Comparison of ENCODE assay signal across 17 cellular contexts in the genomic region with DNA sequence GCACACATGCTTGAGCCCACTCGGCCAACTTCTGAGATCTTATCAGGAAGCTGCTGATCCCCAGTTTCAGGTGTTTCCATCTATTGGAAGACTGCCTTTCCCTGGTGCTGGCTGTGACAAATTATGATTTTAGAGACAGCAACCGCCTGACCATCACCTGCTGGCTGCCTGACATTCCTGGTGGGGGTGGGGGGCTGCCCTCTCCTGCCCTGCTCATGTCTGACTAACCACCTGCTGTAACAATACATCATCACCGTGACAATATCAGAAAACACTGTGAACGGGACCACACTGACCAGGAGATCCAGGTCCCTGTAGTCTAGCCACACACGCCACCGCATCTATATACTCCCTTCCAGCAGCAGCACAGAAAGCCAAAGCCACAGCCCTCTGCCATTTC.
A peak's percentile ranks its signal among the peaks of the same experiment; 100 is the strongest.
DNase-seq lines count a peak whose midpoint lies in the region; ATAC-seq, FAIRE-seq and TF ChIP-seq lines count a peak whose summit lies in the region.
"Had no signal": no experiment of that assay in that cellular context is flagged by ENCODE, and none has a peak within 500 bp of the region (broad histone marks: within the 10 kb centered on the region; RNA-seq: fewer than 3 reads in every experiment).

No MANE protein-coding gene starts in this region.

- peak overlapping the region; percentile 8; the same call in 1 of the 2 replicates for H2AFZ ChIP-seq in GM23338
- H2AFZ ChIP-seq in K562 (ENCODE audit: low read depth, low read length) = peak overlapping the region; percentile 20; the same call in 1 of the 2 replicates
- no peak overlapping the region for H2AFZ ChIP-seq in trophoblast cell (ENCODE audit: insufficient read depth, low read length, poor library complexity)

- H2BK120ac ChIP-seq in trophoblast cell (ENCODE audit: insufficient read depth, low read length, poor library complexity) = no peak overlapping the region

- TF ChIP-seq CTCF in GM23338 (conservative IDR thresholded peaks at IDR 0.05; ENCODE audit: low read depth in 2 of 2) (no peak), K562 (IDR thresholded peaks at IDR 0.05 in 2 of 3, conservative IDR thresholded peaks at IDR 0.05 in 1 of 3; ENCODE audit: insufficient read depth in 2 of 3, low read depth in 1 of 3, low read length in 3 of 3) (no peak)

- H3K4me1 ChIP-seq in GM23338 (ENCODE audit: insufficient read depth) (peaks cover 15% of the 10 kb centered on the region), K562 (replicated peaks in 1 of 2; ENCODE audit: control insufficient read depth in 2 of 2, insufficient read depth in 2 of 2, low read length in 2 of 2) (no peaks in the 10 kb centered on the region), trophoblast cell (ENCODE audit: control insufficient read depth in 1 of 2, insufficient read depth in 2 of 2, low read length in 2 of 2) (peaks cover 2% of the 10 kb centered on the region in 2 experiments)
- H3K4me1 ChIP-seq: BLaER1 had no signal

- no peak for TF ChIP-seq EP300 in K562 (IDR thresholded peaks at IDR 0.05; ENCODE audit: low read length)

- H3K27ac ChIP-seq in GM23338 (ENCODE audit: low read depth) (no peak overlapping the region), K562 (ENCODE audit: extremely low read depth, low read depth, low read length) (no peak overlapping the region), trophoblast cell (ENCODE audit: low read depth, low read length) (no peak overlapping the region)
- H3K27ac ChIP-seq: BLaER1 had no signal

- no peaks in the 10 kb centered on the region for H3K79me1 ChIP-seq in trophoblast cell (ENCODE audit: low read length)

- CTCF ChIA-PET in K562 (lab: Yijun Ruan, JAX; ENCODE audit: low intra/inter-chr PET ratio) = no interaction called here

- no peaks in the 10 kb centered on the region for H3K36me3 ChIP-seq in GM23338 (ENCODE audit: insufficient read depth)
- no peaks in the 10 kb centered on the region for H3K36me3 ChIP-seq in K562 (ENCODE audit: control insufficient read depth, insufficient read depth, low read length)
- no peaks in the 10 kb centered on the region for H3K36me3 ChIP-seq in trophoblast cell (ENCODE audit: control insufficient read depth in 1 of 2, insufficient read depth in 2 of 2, low read length in 2 of 2)
- H3K36me3 ChIP-seq: BLaER1 had no signal

- WGBS in K562 (ENCODE audit: insufficient coverage, low coverage, missing lambda C conversion rate) = 3% methylated on average over 6 of the region's 6 CpGs
- no CpG with 5 or more reads among the region's 6 CpGs for WGBS in trophoblast cell (ENCODE audit: extremely low coverage, insufficient coverage, insufficient read length)

- no peaks in the 10 kb centered on the region for H3K27me3 ChIP-seq in GM23338 (ENCODE audit: insufficient read depth)
- peaks cover 26 to 30% of the 10 kb centered on the region in 2 experiments for H3K27me3 ChIP-seq in K562 (ENCODE audit: control insufficient read depth in 2 of 2, insufficient read depth in 2 of 2, low read length in 2 of 2)
- no peaks in the 10 kb centered on the region for H3K27me3 ChIP-seq in trophoblast cell (ENCODE audit: insufficient read depth, low read length)
- H3K27me3 ChIP-seq: BLaER1 had no signal

- H4K20me1 ChIP-seq in GM23338 (replicated peaks; ENCODE audit: insufficient read depth) = no peaks in the 10 kb centered on the region
- no peaks in the 10 kb centered on the region for H4K20me1 ChIP-seq in K562 (replicated peaks; ENCODE audit: control insufficient read depth, insufficient read depth, low read length)
- H4K20me1 ChIP-seq: BLaER1 had no signal

- H2AK5ac ChIP-seq in trophoblast cell (ENCODE audit: low read length) = no peak overlapping the region

- no peak overlapping the region for H2BK5ac ChIP-seq in trophoblast cell (ENCODE audit: low read depth, low read length, poor library complexity)

- no peak overlapping the region for H3K4me3 Mint-ChIP-seq in GM23338
- H3K4me3 Mint-ChIP-seq in naive thymus-derived CD8-positive, alpha-beta T cell = no peak overlapping the region
- H3K4me3 Mint-ChIP-seq: CD8-positive, alpha-beta memory T cell; HFFc6 had no signal

- no peak for TF ChIP-seq POLR2A in K562 (conservative IDR thresholded peaks at IDR 0.05)

- H3K23ac ChIP-seq in trophoblast cell (ENCODE audit: low read length) = no peak overlapping the region

- peaks cover 2% of the 10 kb centered on the region; the same call in 1 of the 2 replicates for H3K9me2 ChIP-seq in GM23338 (ENCODE audit: insufficient read depth)

- POLR2A ChIA-PET in K562 (lab: Yijun Ruan, JAX) = no interaction called here
- POLR2A ChIA-PET in naive thymus-derived CD8-positive, alpha-beta T cell (lab: Charles Lee) = no interaction called here

- no peaks in the 10 kb centered on the region for H3K9me3 ChIP-seq in K562 (replicated peaks; ENCODE audit: control insufficient read depth, insufficient read depth, low read depth, low read length)
- no peaks in the 10 kb centered on the region for H3K9me3 ChIP-seq in trophoblast cell (ENCODE audit: insufficient read depth, low read depth, low read length)
- H3K9me3 ChIP-seq: BLaER1 had no signal

- no peaks in the 10 kb centered on the region; the same call in 2 of the 3 replicates for H3K9me3 Mint-ChIP-seq in GM23338
- H3K9me3 Mint-ChIP-seq in naive thymus-derived CD8-positive, alpha-beta T cell = no peaks in the 10 kb centered on the region
- H3K9me3 Mint-ChIP-seq: CD8-positive, alpha-beta memory T cell had no signal

- intact Hi-C loops in K562 (cut with micrococcal nuclease) = loop anchor here (10.0 kb wide), 1 partner anchor 367 kb away; no protein-coding TSS in a partner anchor

- peaks cover 4% of the 10 kb centered on the region; the same call in 1 of the 3 replicates for H3K36me3 Mint-ChIP-seq in GM23338 (ENCODE audit: low read depth)
- H3K36me3 Mint-ChIP-seq in naive thymus-derived CD8-positive, alpha-beta T cell = no peaks in the 10 kb centered on the region
- H3K36me3 Mint-ChIP-seq: CD8-positive, alpha-beta memory T cell had no signal

- H3K4me3 ChIP-seq in GM23338 (no peak overlapping the region), K562 (no peak overlapping the region), trophoblast cell (ENCODE audit: low read depth, low read length) (no peak overlapping the region)
- H3K4me3 ChIP-seq: BLaER1 had no signal

- no peak overlapping the region for H4K91ac ChIP-seq in trophoblast cell (ENCODE audit: low read depth, low read length)

- H3F3A ChIP-seq in GM23338 (replicated peaks; ENCODE audit: low read depth) = no peaks in the 10 kb centered on the region

- peaks cover 6% of the 10 kb centered on the region for H3K27me3 Mint-ChIP-seq in GM23338 (ENCODE audit: insufficient read depth, low read depth, poor library complexity)
- peaks cover 8 to 76% (median 32%) of the 10 kb centered on the region in 5 donors for H3K27me3 Mint-ChIP-seq in naive thymus-derived CD8-positive, alpha-beta T cell

- peaks cover 35% of the 10 kb centered on the region for H3K4me1 Mint-ChIP-seq in GM23338
- peaks cover 0 to 4% (median 2%) of the 10 kb centered on the region in 4 donors for H3K4me1 Mint-ChIP-seq in naive thymus-derived CD8-positive, alpha-beta T cell

- no TSS peak for BruUV-seq in K562 (replicated peaks; lab: Mats Ljungman, UMichigan)

- H3K27ac Mint-ChIP-seq in GM23338 = peak overlapping the region; percentile 33; the same call in 1 of the 2 replicates
- peak overlapping the region in 1 of 10 donors; percentile 18 for H3K27ac Mint-ChIP-seq in naive thymus-derived CD8-positive, alpha-beta T cell
- H3K27ac Mint-ChIP-seq: CD8-positive, alpha-beta memory T cell; HFFc6 had no signal

- H3K79me2 ChIP-seq in GM23338 (replicated peaks; ENCODE audit: insufficient read depth) (no peaks in the 10 kb centered on the region), K562 (ENCODE audit: control insufficient read depth, insufficient read depth, low read length) (no peaks in the 10 kb centered on the region), trophoblast cell (ENCODE audit: control insufficient read depth, insufficient read depth, low read length, poor library complexity) (no peaks in the 10 kb centered on the region)

- in situ Hi-C loops in K562 (cut with MboI) = loop anchor here (10.0 kb wide), 1 partner anchor 767 kb away; no protein-coding TSS in a partner anchor

- DNase-seq in GM23338 (ENCODE audit: low spot score) (no peak), K562 (ENCODE audit: extremely low read depth in 1 of 4, low spot score in 3 of 4) (no peak), kidney tubule cell (ENCODE audit: low spot score) (peak; percentile 70), trophoblast cell (peak; percentile 65 to 76), cerebellar nuclear complex (lab: John Stamatoyannopoulos, UW) (no peak), cortex of kidney (lab: John Stamatoyannopoulos, UW) (no peak), NCI-H510A treated with DMSO at 0.1 percent for 48 hours (lab: John Stamatoyannopoulos, UW) (no peak)
- no peak for DNase-seq in naive thymus-derived CD8-positive, alpha-beta T cell
- DNase-seq: 8988T; AML-193; CD8-positive, alpha-beta memory T cell; GF-D8; HCEC 1CT; HFFc6 had no signal

- H3K9me1 ChIP-seq in K562 (ENCODE audit: control insufficient read depth, insufficient read depth, low read length) = no peaks in the 10 kb centered on the region

- FAIRE-seq in K562 (lab: Jason Lieb, UNC) = no peak
- FAIRE-seq: HepG2, HTR-8/SVneo had no signal

- H4K12ac ChIP-seq in trophoblast cell (ENCODE audit: low read depth, low read length) = no peak overlapping the region

- no peak for ATAC-seq in GM23338
- ATAC-seq in K562 = no peak
- no peak for ATAC-seq in naive thymus-derived CD8-positive, alpha-beta T cell
- ATAC-seq: HepG2 had no signal

- H3K4me2 ChIP-seq in GM23338 (no peak overlapping the region), K562 (ENCODE audit: insufficient read depth, low read length) (no peak overlapping the region), trophoblast cell (ENCODE audit: low read length) (no peak overlapping the region)
- H3K4me2 ChIP-seq: BLaER1 had no signal

- H2BK12ac ChIP-seq in trophoblast cell (ENCODE audit: low read length) = no peak overlapping the region

- H3K14ac ChIP-seq in trophoblast cell (ENCODE audit: low read length) = no peak overlapping the region

- H3K18ac ChIP-seq in trophoblast cell (ENCODE audit: low read length) = no peak overlapping the region

- no peak overlapping the region for H3K4ac ChIP-seq in trophoblast cell (ENCODE audit: low read depth, low read length)

- no peak overlapping the region for H3K9ac ChIP-seq in K562 (ENCODE audit: insufficient read depth in 1 of 2, low read depth in 2 of 2, low read length in 2 of 2)
- no peak overlapping the region for H3K9ac ChIP-seq in trophoblast cell (ENCODE audit: low read length)
- H3K9ac ChIP-seq: BLaER1 had no signal

- no peak overlapping the region for H4K8ac ChIP-seq in trophoblast cell (ENCODE audit: low read depth, low read length)

- no peak for TF ChIP-seq RAD21 in K562 (CRISPR knock-in tag; conservative IDR thresholded peaks at IDR 0.05 in 1 of 2, IDR thresholded peaks at IDR 0.05 in 1 of 2)

TF ChIP-seq in GM23338, 12 proteins besides CTCF, POLR2A, EP300 and RAD21 (continues in another document):
- TF ChIP-seq JUNB (IDR thresholded peaks at IDR 0.05; ENCODE audit: unreplicated experiment) = no peak
- no peak for TF ChIP-seq STAT1 (IDR thresholded peaks at IDR 0.05; ENCODE audit: unreplicated experiment)
- TF ChIP-seq ZNF114 (CRISPR knock-in tag; IDR thresholded peaks at IDR 0.05) = no peak

Comparison
In these comparisons a context has a peak if more than half of its experiments do, and no peak if none do; other contexts are left out.
1. DNase-seq: peak in kidney tubule cell (single experiment) and trophoblast cell (2 of 2); none in GM23338 (single experiment), K562 (0 of 4), cerebellar nuclear complex (0 of 2), cortex of kidney (single experiment), naive thymus-derived CD8-positive, alpha-beta T cell (0 of 10) and NCI-H510A treated with DMSO at 0.1 percent for 48 hours (single experiment).